ENCODE assay signal across 19 cellular contexts in genomic region chr3:127707777-127708438, GRCh38. TPM values are rescaled to one million over a fixed set of nuclear protein-coding genes. Genes with fewer than 3 reads are reported as not detected.
DNase-seq lines count a peak whose midpoint lies in the region; ATAC-seq, FAIRE-seq and TF ChIP-seq lines count a peak whose summit lies in the region.
"Had no signal": no experiment of that assay in that cellular context is flagged by ENCODE, and none has a peak within 500 bp of the region (broad histone marks: within the 10 kb centered on the region; RNA-seq: fewer than 3 reads in every experiment).

No MANE protein-coding gene starts in this region.

- intact Hi-C loops in right lobe of liver (cut with DNase I) (loop anchor here in 1 of 2 donors (10.0 kb wide), 1 partner anchor 107 kb away; no protein-coding TSS in a partner anchor), HepG2 (cut with micrococcal nuclease; ENCODE audit: unreplicated experiment) (no loop called here), aorta (cut with DNase I) (no loop called here)

- no peak for ATAC-seq in right lobe of liver
- ATAC-seq in HepG2 = no peak
- ATAC-seq in aorta (ENCODE audit: low FRiP score) = peak; percentile 36
- ATAC-seq: activated CD8-positive, alpha-beta T cell treated with anti-CD3 and anti-CD28 coated beads for 36 hours had no signal

- H3K27me3 Mint-ChIP-seq in CD8-positive, alpha-beta memory T cell = peaks cover 8 to 9% of the 10 kb centered on the region in 2 donors
- H3K27me3 Mint-ChIP-seq: CD4-positive, alpha-beta T cell; naive B cell had no signal

- no peak overlapping the region for H3K27ac ChIP-seq in right lobe of liver
- no peak overlapping the region for H3K27ac ChIP-seq in HepG2 (ENCODE audit: extremely low read length, insufficient read depth, low read length)
- no peak overlapping the region for H3K27ac ChIP-seq in aorta (ENCODE audit: low read depth in 1 of 2, low read length in 2 of 2)
- H3K27ac ChIP-seq in CD8-positive, alpha-beta memory T cell (ENCODE audit: low read depth, low read length) = no peak overlapping the region
- H3K27ac ChIP-seq: PC-9 had no signal

- no peak for TF ChIP-seq CTCF in right lobe of liver (IDR thresholded peaks at IDR 0.05)
- no peak for TF ChIP-seq CTCF in HepG2 (CRISPR knock-in tag; IDR thresholded peaks at IDR 0.05)
- no peak for TF ChIP-seq CTCF in GM10248 (IDR thresholded peaks at IDR 0.05; ENCODE audit: control extremely low read depth, extremely low read depth, low read depth, missing control alignments)

- WGBS in right lobe of liver (ENCODE audit: insufficient coverage, low coverage, low lambda C conversion rate, missing lambda C conversion rate) = 85% methylated on average over 10 of the region's 17 CpGs
- WGBS in HepG2 (ENCODE audit: low lambda C conversion rate) = 25% methylated on average over 17 of the region's 17 CpGs
- WGBS in aorta, 2 donors = 38 to 48% methylated on average over 17 of the region's 17 CpGs

- H4K20me1 ChIP-seq in HepG2 (ENCODE audit: insufficient read depth, low read length) = no peaks in the 10 kb centered on the region

- no peak for TF ChIP-seq RAD21 in HepG2 (CRISPR knock-in tag; IDR thresholded peaks at IDR 0.05)

- H2AFZ ChIP-seq in HepG2 (ENCODE audit: low read length) = no peak overlapping the region
- H2AFZ ChIP-seq: PC-9 had no signal

- CTCF ChIA-PET in HepG2 (lab: Yijun Ruan, JAX; ENCODE audit: low intra/inter-chr PET ratio, low total read pairs) (no interaction called here), GM10248 (lab: Yijun Ruan, JAX) (interaction anchor here (0.9 kb wide), 1 partner anchor 17 kb away, joined by 3 read pairs; no protein-coding TSS in a partner anchor)
- CTCF ChIA-PET in CD8-positive, alpha-beta memory T cell (lab: Charles Lee) = interaction anchor here (0.7 kb wide), 1 partner anchor 14 kb away, joined by 3 read pairs; no protein-coding TSS in a partner anchor

- H3K36me3 ChIP-seq in right lobe of liver (peaks cover 0 to 6% (median 3%) of the 10 kb centered on the region in 4 donors), HepG2 (replicated peaks in 1 of 2; ENCODE audit: control insufficient read depth in 1 of 2, insufficient read depth in 2 of 2, low read length in 2 of 2) (no peaks in the 10 kb centered on the region), aorta (ENCODE audit: control insufficient read depth in 1 of 2, insufficient read depth in 2 of 2, low read length in 1 of 2) (no peaks in the 10 kb centered on the region)
- H3K36me3 ChIP-seq in CD8-positive, alpha-beta memory T cell (ENCODE audit: insufficient read depth, low read length) = no peaks in the 10 kb centered on the region

- no peaks in the 10 kb centered on the region for H3K79me2 ChIP-seq in HepG2 (ENCODE audit: insufficient read depth, low read length)

- no peak overlapping the region for H3K4me3 Mint-ChIP-seq in CD8-positive, alpha-beta memory T cell
- H3K4me3 Mint-ChIP-seq: activated CD8-positive, alpha-beta T cell treated with anti-CD3 and anti-CD28 coated beads for 36 hours; CD4-positive, alpha-beta T cell; naive B cell had no signal

- H3K27me3 ChIP-seq in right lobe of liver = no peaks in the 10 kb centered on the region
- peaks cover 2 to 36% of the 10 kb centered on the region in 2 experiments for H3K27me3 ChIP-seq in HepG2 (ENCODE audit: control insufficient read depth in 1 of 2, insufficient read depth in 2 of 2, low read length in 2 of 2)
- H3K27me3 ChIP-seq in aorta (ENCODE audit: control insufficient read depth in 1 of 2, insufficient read depth in 2 of 2, low read length in 1 of 2) = no peaks in the 10 kb centered on the region
- no peaks in the 10 kb centered on the region for H3K27me3 ChIP-seq in CD8-positive, alpha-beta memory T cell (ENCODE audit: insufficient read depth, low read length, poor library complexity, severe bottlenecking)

- peaks cover 0 to 3% (median 2%) of the 10 kb centered on the region in 5 donors for H3K9me3 Mint-ChIP-seq in CD8-positive, alpha-beta memory T cell

- H3K9me3 ChIP-seq in right lobe of liver (no peaks in the 10 kb centered on the region), HepG2 (ENCODE audit: low read length) (no peaks in the 10 kb centered on the region), aorta (ENCODE audit: control insufficient read depth, low read length) (no peaks in the 10 kb centered on the region)
- no peaks in the 10 kb centered on the region for H3K9me3 ChIP-seq in CD8-positive, alpha-beta memory T cell (ENCODE audit: low read length)

- POLR2A ChIA-PET in HepG2 (lab: Yijun Ruan, JAX) (no interaction called here), GM10248 (lab: Yijun Ruan, JAX) (no interaction called here)
- POLR2A ChIA-PET in CD8-positive, alpha-beta memory T cell (lab: Charles Lee) = interaction anchor here (0.7 kb wide), 1 partner anchor 11 kb away, joined by 3 read pairs; no protein-coding TSS in a partner anchor

- BruUV-seq in HepG2 (replicated peaks; lab: Mats Ljungman, UMichigan) = no TSS peak

- in situ Hi-C loops in HepG2 (cut with HindIII; ENCODE audit: extremely low pct_ligation_motif_present, low pct_unique_long_range_greater_than_20kb) = no loop called here

- H3K4me3 ChIP-seq in right lobe of liver = no peak overlapping the region
- no peak overlapping the region for H3K4me3 ChIP-seq in HepG2 (replicated peaks in 1 of 3; ENCODE audit: insufficient read depth in 1 of 3, low read depth in 2 of 3, low read length in 3 of 3)
- no peak overlapping the region for H3K4me3 ChIP-seq in aorta (ENCODE audit: low read length in 2 of 2)
- H3K4me3 ChIP-seq in CD8-positive, alpha-beta memory T cell (ENCODE audit: low read length) = no peak overlapping the region
- H3K4me3 ChIP-seq: PC-9 had no signal

- H3K4me1 ChIP-seq in right lobe of liver = peaks cover 0 to 6% (median under 1%) of the 10 kb centered on the region in 4 donors
- H3K4me1 ChIP-seq in HepG2 (ENCODE audit: insufficient read depth, low read length) = no peaks in the 10 kb centered on the region
- H3K4me1 ChIP-seq in aorta (ENCODE audit: control insufficient read depth in 1 of 2, insufficient read depth in 2 of 2, low read length in 2 of 2) = no peaks in the 10 kb centered on the region
- no peaks in the 10 kb centered on the region for H3K4me1 ChIP-seq in CD8-positive, alpha-beta memory T cell (ENCODE audit: insufficient read depth, low read length)

- no peak for FAIRE-seq in HepG2 (lab: Jason Lieb, UNC)

- DNase-seq in right lobe of liver = peak; percentile 11 to 35 (median 21)
- DNase-seq in HepG2 (ENCODE audit: low spot score) = no peak
- peak; percentile 49 for DNase-seq in inferior parietal cortex (ENCODE audit: extremely low spot score)
- DNase-seq in putamen (ENCODE audit: low spot score) = peak; percentile 61
- no peak for DNase-seq in aorta
- no peak for DNase-seq in GM10248 (ENCODE audit: extremely low spot score)
- no peak for DNase-seq in CD8-positive, alpha-beta memory T cell
- DNase-seq in dermis blood vessel endothelial cell = no peak
- DNase-seq: activated CD8-positive, alpha-beta T cell treated with anti-CD3 and anti-CD28 coated beads for 36 hours; DMS79; H7; hippocampal formation; naive B cell; NCI-H2029 treated with DMSO at 0.1 percent for 48 hours; NCI-H526; PC-9; retina; stimulated activated CD4-positive, alpha-beta T cell treated with anti-CD3 and anti-CD28 coated beads, Interleukin-2, amount 100 ng/mL, for 48 hours had no signal

- H3K4me2 ChIP-seq in HepG2 (ENCODE audit: low read depth, low read length) = no peak overlapping the region
- H3K4me2 ChIP-seq: PC-9 had no signal

- no peaks in the 10 kb centered on the region for H3K4me1 Mint-ChIP-seq in CD8-positive, alpha-beta memory T cell

- H3K9ac ChIP-seq in HepG2 (ENCODE audit: insufficient read depth, low read depth, low read length) = no peak overlapping the region

- no peak for TF ChIP-seq POLR2A in right lobe of liver (IDR thresholded peaks at IDR 0.05)
- no peak for TF ChIP-seq POLR2A in HepG2 (IDR thresholded peaks at IDR 0.05; ENCODE audit: insufficient read depth in 1 of 2, low read depth in 2 of 2, low read length in 2 of 2)

- no peaks in the 10 kb centered on the region for H3K36me3 Mint-ChIP-seq in CD8-positive, alpha-beta memory T cell
- H3K36me3 Mint-ChIP-seq: naive B cell had no signal

- H3K27ac Mint-ChIP-seq in CD8-positive, alpha-beta memory T cell = no peak overlapping the region
- H3K27ac Mint-ChIP-seq: activated CD8-positive, alpha-beta T cell treated with anti-CD3 and anti-CD28 coated beads for 36 hours; CD4-positive, alpha-beta T cell; naive B cell had no signal

- no peak for TF ChIP-seq EP300 in HepG2 (IDR thresholded peaks at IDR 0.05; ENCODE audit: low read depth in 2 of 2, low read length in 2 of 2)
- no peak for TF ChIP-seq EP300 in HepG2 (CRISPR knock-in tag; IDR thresholded peaks at IDR 0.05; ENCODE audit: borderline replicate concordance)

TF ChIP-seq in HepG2, 621 proteins besides CTCF, POLR2A, EP300 and RAD21 (continues in another document):
- TF ChIP-seq ZNF775 (CRISPR knock-in tag; IDR thresholded peaks at IDR 0.05; ENCODE audit: borderline replicate concordance) = no peak

RNA-seq across cellular contexts. Expression of gene ABTB1, which starts 35.2 kb away (rescaled TPM):
- total RNA-seq in right lobe of liver = 10 to 100 TPM in 5 of 6 experiments, 1 to 10 TPM in 1; 9.4 to 20.3 (median 12.2) TPM
- total RNA-seq in HepG2 (2016; rRNA removed; fragmentation: Illumina TruSeq; extraction: Trizol) = 0.24 and 0.42 TPM in 2 replicates
- total RNA-seq in HepG2 (2016; cell fraction: cytosol; rRNA removed; fragmentation: Illumina TruSeq; extraction: Trizol; ENCODE audit: low read depth) = 0.09 and 0.30 TPM in 2 replicates
- 0.13 and 0.30 TPM in 2 replicates for total RNA-seq in HepG2 (2016; cell fraction: insoluble cytoplasmic fraction; rRNA removed; fragmentation: Illumina TruSeq; extraction: Trizol)
- total RNA-seq in HepG2 (2016; cell fraction: membrane; rRNA removed; fragmentation: Illumina TruSeq; extraction: Trizol) = 0.56 and 0.72 TPM in 2 replicates
- total RNA-seq in HepG2 (2016; cell fraction: nucleus; rRNA removed; fragmentation: Illumina TruSeq; extraction: Trizol) = 1.0 and 2.3 TPM in 2 replicates
- 14.5 and 17.9 TPM in 2 replicates for polyA plus RNA-seq in HepG2 (2011; rRNA removed)
- polyA plus RNA-seq in HepG2 (2011; cell fraction: cytosol; rRNA removed) = 12.3 and 15.2 TPM in 2 replicates
- 97.1 and 99.3 TPM in 2 replicates for polyA plus RNA-seq in HepG2 (2011; cell fraction: nucleus; rRNA removed)
- polyA plus RNA-seq in HepG2 (2012) = 7.0 and 10.3 TPM in 2 replicates
- 0.44 and 0.71 TPM in 2 replicates for polyA plus RNA-seq in HepG2 (2016; cell fraction: cytosol; fragmentation: Illumina TruSeq; extraction: Trizol; ENCODE audit: low read depth)
- polyA plus RNA-seq in HepG2 (2016; cell fraction: insoluble cytoplasmic fraction; fragmentation: Illumina TruSeq; extraction: Trizol; ENCODE audit: low read depth) = 0.98 and 1.0 TPM in 2 replicates
- 0.39 and 0.88 TPM in 2 replicates for polyA plus RNA-seq in HepG2 (2016; cell fraction: membrane; fragmentation: Illumina TruSeq; extraction: Trizol; ENCODE audit: low read depth)
- polyA plus RNA-seq in HepG2 (2016; cell fraction: nucleus; fragmentation: Illumina TruSeq; extraction: Trizol; ENCODE audit: insufficient read depth, low read depth) = 2.9 and 3.4 TPM in 2 replicates
- polyA minus RNA-seq in HepG2 (2011; rRNA and poly(A)+ RNA removed; ENCODE audit: low replicate concordance) = 33.1 and 57.2 TPM in 2 replicates
- polyA minus RNA-seq in HepG2 (2011; cell fraction: cytosol; rRNA and poly(A)+ RNA removed) = 6.9 and 10.2 TPM in 2 replicates
- 15.7 and 18.6 TPM in 2 replicates for polyA minus RNA-seq in HepG2 (2011; cell fraction: nucleus; rRNA and poly(A)+ RNA removed)
- 10 to 100 TPM; 49.8 to 75.4 TPM for total RNA-seq in aorta
- 100 to 1,000 TPM in 1 of 2 donors, 10 to 100 TPM in 1; 28.7 to 263 TPM for polyA plus RNA-seq in aorta
- 10 to 100 TPM; 21.7 to 23.1 TPM for total RNA-seq in CD8-positive, alpha-beta memory T cell
- 64.0 TPM for polyA plus RNA-seq in CD8-positive, alpha-beta memory T cell
- 12.8 and 14.4 TPM in 2 replicates for total RNA-seq in dermis blood vessel endothelial cell

Comparison
In these comparisons a context has a peak if more than half of its experiments do, and no peak if none do; other contexts are left out.
1. DNase-seq: peak in right lobe of liver (3 of 3), inferior parietal cortex (single experiment) and putamen (single experiment); none in HepG2 (single experiment), aorta (0 of 2), GM10248 (single experiment), CD8-positive, alpha-beta memory T cell (0 of 5) and dermis blood vessel endothelial cell (single experiment).